ENCODE assay signal across 27 cellular contexts in the genomic region with DNA sequence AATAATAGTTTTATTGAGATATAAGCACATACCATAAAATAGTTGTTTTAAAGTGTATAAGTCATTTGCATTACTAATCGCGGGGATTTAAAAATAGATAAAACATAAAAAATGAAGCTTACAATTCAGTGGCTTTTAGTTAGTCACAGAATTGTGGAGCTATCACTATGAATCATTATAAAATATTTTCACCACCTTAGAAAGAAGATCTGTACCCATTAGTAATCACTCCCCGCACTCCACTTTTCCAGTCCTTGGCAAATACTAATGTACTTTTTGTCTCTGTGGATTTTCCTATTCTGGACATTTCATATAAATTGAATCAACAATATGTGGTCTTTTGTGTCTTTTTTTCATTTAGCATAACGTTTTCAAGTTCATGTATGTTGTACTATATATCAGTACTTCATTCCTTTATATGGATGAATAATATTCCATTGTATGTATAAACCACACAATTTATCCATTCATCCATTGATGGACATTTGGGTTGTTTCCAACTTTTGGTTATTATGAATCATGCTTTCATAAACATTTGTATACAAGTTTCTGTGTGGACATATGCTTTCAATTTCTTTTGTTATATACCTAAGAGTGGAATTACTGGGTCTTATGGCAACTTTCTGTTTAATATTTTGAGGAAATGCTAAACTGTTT.
DNase-seq lines count a peak whose midpoint lies in the region; FAIRE-seq and TF ChIP-seq lines count a peak whose summit lies in the region.
"Had no signal": no experiment of that assay in that cellular context is flagged by ENCODE, and none has a peak within 500 bp of the region (broad histone marks: within the 10 kb centered on the region; RNA-seq: fewer than 3 reads in every experiment).

No MANE protein-coding gene starts in this region.

- H3K27me3 Mint-ChIP-seq in astrocyte (ENCODE audit: low read depth, unreplicated experiment): no peaks in the 10 kb centered on the region
- H3K27me3 Mint-ChIP-seq: activated T-cell treated with anti-CD3 and anti-CD28 coated beads, Interleukin-2, amount 50 U/mL, for 24 hours had no signal

- H3K4me3 ChIP-seq in astrocyte (ENCODE audit: insufficient read depth, low read depth, low read length): no peak overlapping the region
- H3K4me3 ChIP-seq: cardiac muscle cell, K562, Peyer's patch, SK-N-MC, skin epidermis had no signal

- H3K36me3 Mint-ChIP-seq in astrocyte (ENCODE audit: low read depth, unreplicated experiment): no peaks in the 10 kb centered on the region
- H3K36me3 Mint-ChIP-seq: type B pancreatic cell had no signal

- DNase-seq in AG20443 (ENCODE audit: low spot score): peak; percentile 18
- peak; percentile 34 for DNase-seq in LHCN-M2 (ENCODE audit: low read depth)
- DNase-seq in astrocyte (ENCODE audit: low read depth): peak; percentile 49
- peak; percentile 83 for DNase-seq in foreskin melanocyte
- no peak for DNase-seq in mesenteric fat pad (ENCODE audit: low spot score)
- DNase-seq in SIG-M5 treated with dmso at 0.1 percent for 504 hours (lab: John Stamatoyannopoulos, UW; ENCODE audit: unreplicated experiment): no peak
- DNase-seq in UCSD-AML1 (lab: John Stamatoyannopoulos, UW; ENCODE audit: unreplicated experiment): no peak
- DNase-seq in NCI-H446 treated with DMSO at 0.1 percent for 48 hours (lab: John Stamatoyannopoulos, UW): no peak
- DNase-seq: activated CD4-positive, alpha-beta T cell treated with anti-CD3 and anti-CD28 coated beads for 4 hours; activated naive CD4-positive, alpha-beta T cell; activated T-cell treated with anti-CD3 and anti-CD28 coated beads, Interleukin-2, amount 50 U/mL, for 24 hours; amniotic stem cell; cortex of kidney; DMS79; left colon; mesenchymal stem cell; NCI-H1436 treated with DMSO at 0.1 percent for 48 hours; NCI-H2171; NCI-H524; Peyer's patch; T-helper 2 cell had no signal

- H3K27me3 ChIP-seq in astrocyte (ENCODE audit: insufficient read depth, low read length): no peaks in the 10 kb centered on the region
- H3K27me3 ChIP-seq: cardiac muscle cell, Peyer's patch had no signal

- H3K9me3 Mint-ChIP-seq in astrocyte (ENCODE audit: unreplicated experiment): no peaks in the 10 kb centered on the region
- H3K9me3 Mint-ChIP-seq: activated T-cell treated with anti-CD3 and anti-CD28 coated beads, Interleukin-2, amount 50 U/mL, for 24 hours; type B pancreatic cell had no signal

- H3K9me3 ChIP-seq in astrocyte (ENCODE audit: insufficient read depth, low read depth, low read length): no peaks in the 10 kb centered on the region
- H3K9me3 ChIP-seq: Peyer's patch had no signal

- no peak overlapping the region for H3K4me3 Mint-ChIP-seq in astrocyte (ENCODE audit: unreplicated experiment)
- H3K4me3 Mint-ChIP-seq: activated T-cell treated with anti-CD3 and anti-CD28 coated beads, Interleukin-2, amount 50 U/mL, for 24 hours; type B pancreatic cell had no signal

- H2AFZ ChIP-seq in astrocyte (ENCODE audit: low read depth, low read length): no peak overlapping the region

- H3K4me1 ChIP-seq in astrocyte (ENCODE audit: insufficient read depth, low read length): peaks cover 6% of the 10 kb centered on the region
- H3K4me1 ChIP-seq: Peyer's patch had no signal

- peaks cover 4% of the 10 kb centered on the region for H3K4me1 Mint-ChIP-seq in astrocyte (ENCODE audit: low read depth, unreplicated experiment)

- no peak overlapping the region for H3K9ac ChIP-seq in astrocyte (ENCODE audit: low read length)

- peak overlapping the region; percentile 29 for H3K27ac ChIP-seq in astrocyte (ENCODE audit: low read depth, low read length)
- H3K27ac ChIP-seq: cardiac muscle cell, Peyer's patch, SK-N-MC, skin epidermis had no signal

- no peak for TF ChIP-seq CTCF in astrocyte (IDR thresholded peaks at IDR 0.05; ENCODE audit: insufficient read depth, low read depth, low read length)

- no peaks in the 10 kb centered on the region for H3K36me3 ChIP-seq in astrocyte (ENCODE audit: insufficient read depth, low read length)
- H3K36me3 ChIP-seq: cardiac muscle cell, Peyer's patch had no signal

- H3K79me2 ChIP-seq in astrocyte (ENCODE audit: insufficient read depth, low read length): no peaks in the 10 kb centered on the region

- peak; percentile 45 for FAIRE-seq in astrocyte (lab: Jason Lieb, UNC)
- FAIRE-seq: GM12892, K562 had no signal

- no peaks in the 10 kb centered on the region for H4K20me1 ChIP-seq in astrocyte (ENCODE audit: insufficient read depth, low read length)

- peak overlapping the region; percentile 12 for H3K4me2 ChIP-seq in astrocyte (ENCODE audit: low read length)

- H3K27ac Mint-ChIP-seq in astrocyte (ENCODE audit: unreplicated experiment): no peak overlapping the region
- H3K27ac Mint-ChIP-seq: activated T-cell treated with anti-CD3 and anti-CD28 coated beads, Interleukin-2, amount 50 U/mL, for 24 hours; type B pancreatic cell had no signal

Comparison
In these comparisons a context has a peak if more than half of its experiments do, and no peak if none do; other contexts are left out.
1. DNase-seq: peak in AG20443 (single experiment), LHCN-M2 (single experiment), astrocyte (single experiment) and foreskin melanocyte (single experiment); none in mesenteric fat pad (single experiment), SIG-M5 treated with dmso at 0.1 percent for 504 hours (single experiment), UCSD-AML1 (single experiment) and NCI-H446 treated with DMSO at 0.1 percent for 48 hours (single experiment).